In genomic region chr18:2396162-2396505, GRCh38 we compare ENCODE assay signal across 16 cellular contexts.
DNase-seq lines count a peak whose midpoint lies in the region; ATAC-seq lines count a peak whose summit lies in the region.
"Had no signal": no experiment of that assay in that cellular context is flagged by ENCODE, and none has a peak within 500 bp of the region (broad histone marks: within the 10 kb centered on the region; RNA-seq: fewer than 3 reads in every experiment).

No MANE protein-coding gene starts in this region.

- no peak overlapping the region for H3K4me3 ChIP-seq in mesenchymal stem cell (ENCODE audit: insufficient read depth in 1 of 2, low read depth in 1 of 2, low read length in 2 of 2)
- H3K4me3 ChIP-seq: lower lobe of right lung, stomach had no signal

- H3K9me3 ChIP-seq in mesenchymal stem cell (ENCODE audit: control insufficient read depth, low read length), result no peaks in the 10 kb centered on the region
- H3K9me3 ChIP-seq: lower lobe of right lung, stomach had no signal

- H3K79me1 ChIP-seq in mesenchymal stem cell (replicated peaks; ENCODE audit: low read length, poor library complexity, severe bottlenecking), result no peaks in the 10 kb centered on the region

- ATAC-seq in GM18909 (IDR thresholded peaks at IDR 0.05; ENCODE audit: poor library complexity, unreplicated experiment) (peak; percentile 38), GM21737 (IDR thresholded peaks at IDR 0.05; ENCODE audit: unreplicated experiment) (peak; percentile 24), HG03135 (IDR thresholded peaks at IDR 0.05; ENCODE audit: unreplicated experiment) (peak; percentile 32)
- ATAC-seq: lower lobe of right lung had no signal

- H3K18ac ChIP-seq in mesenchymal stem cell (ENCODE audit: low read depth in 1 of 2, low read length in 2 of 2), result no peak overlapping the region

- in situ Hi-C loops in ACHN (cut with HindIII; ENCODE audit: low pct_ligation_motif_present, low pct_unique_long_range_greater_than_20kb, low sequenced_read_pairs), result no loop called here

- H3K36me3 ChIP-seq in mesenchymal stem cell (ENCODE audit: control insufficient read depth in 1 of 2, insufficient read depth in 2 of 2, low read depth in 1 of 2, low read length in 2 of 2), result no peaks in the 10 kb centered on the region
- H3K36me3 ChIP-seq: lower lobe of right lung, stomach had no signal

- peak overlapping the region; percentile 2 for H3K4me2 ChIP-seq in mesenchymal stem cell (ENCODE audit: low read length, poor library complexity, severe bottlenecking)
- H3K4me2 ChIP-seq: KMS-11 had no signal

- no peak overlapping the region for H2BK120ac ChIP-seq in mesenchymal stem cell (ENCODE audit: low read depth, low read length)

- 89% methylated on average over 1 of the region's 2 CpGs for WGBS in mesenchymal stem cell

- DNase-seq in mesenchymal stem cell, result no peak
- DNase-seq in anterior cingulate cortex (lab: John Stamatoyannopoulos, UW), result no peak
- no peak for DNase-seq in NCI-H82 treated with DMSO at 0.1 percent for 48 hours (lab: John Stamatoyannopoulos, UW; ENCODE audit: unreplicated experiment)
- no peak for DNase-seq in ACHN
- DNase-seq: activated CD4-positive, alpha-beta memory T cell treated with anti-CD3 and anti-CD28 coated beads for 36 hours; DMS153; H7; lower lobe of right lung; naive B cell; NCI-H1436 treated with DMSO at 0.1 percent for 48 hours; NCI-H226; stomach had no signal

- no peak overlapping the region for H3K23ac ChIP-seq in mesenchymal stem cell (ENCODE audit: low read length in 2 of 2)

- H3K14ac ChIP-seq in mesenchymal stem cell (ENCODE audit: low read length in 2 of 2), result no peak overlapping the region

- H3K4me1 ChIP-seq in mesenchymal stem cell (ENCODE audit: control insufficient read depth, insufficient read depth, low read depth, low read length), result peaks cover 4% of the 10 kb centered on the region
- H3K4me1 ChIP-seq: lower lobe of right lung, stomach had no signal

- no peaks in the 10 kb centered on the region for H3K27me3 ChIP-seq in mesenchymal stem cell (ENCODE audit: control insufficient read depth in 1 of 2, insufficient read depth in 1 of 2, low read length in 2 of 2)
- H3K27me3 ChIP-seq: stomach had no signal

- H4K91ac ChIP-seq in mesenchymal stem cell (ENCODE audit: low read length), result no peak overlapping the region

- H3K9ac ChIP-seq in mesenchymal stem cell (ENCODE audit: low read length), result no peak overlapping the region
- H3K9ac ChIP-seq: KMS-11 had no signal

- H2BK5ac ChIP-seq in mesenchymal stem cell (ENCODE audit: low read depth, low read length, poor library complexity, severe bottlenecking), result no peak overlapping the region

- no peak overlapping the region for H4K8ac ChIP-seq in mesenchymal stem cell (ENCODE audit: low read length)

- H2BK12ac ChIP-seq in mesenchymal stem cell (ENCODE audit: low read length in 2 of 2), result no peak overlapping the region

- H2AK5ac ChIP-seq in mesenchymal stem cell (ENCODE audit: low read length, severe bottlenecking), result no peak overlapping the region

- H3K4ac ChIP-seq in mesenchymal stem cell (ENCODE audit: low read depth in 1 of 2, low read length in 2 of 2), result no peak overlapping the region

- H2AFZ ChIP-seq in mesenchymal stem cell (ENCODE audit: low read depth, low read length), result no peak overlapping the region

- H3K27ac ChIP-seq in mesenchymal stem cell (ENCODE audit: low read length, poor library complexity, severe bottlenecking), result peak overlapping the region; percentile 83
- H3K27ac ChIP-seq: KMS-11, lower lobe of right lung, stomach had no signal

- H2BK15ac ChIP-seq in mesenchymal stem cell (ENCODE audit: low read depth, poor library complexity, severe bottlenecking), result no peak overlapping the region
